ENCODE assay signal across 18 cellular contexts in genomic region chr20:62449951-62450815, GRCh38. TPM values are rescaled to one million over a fixed set of nuclear protein-coding genes. Genes with fewer than 3 reads are reported as not detected.
DNase-seq lines count a peak whose midpoint lies in the region; ATAC-seq and TF ChIP-seq lines count a peak whose summit lies in the region.
"Had no signal": no experiment of that assay in that cellular context is flagged by ENCODE, and none has a peak within 500 bp of the region (broad histone marks: within the 10 kb centered on the region; RNA-seq: fewer than 3 reads in every experiment).

No MANE protein-coding gene starts in this region.

- peaks cover 27% of the 10 kb centered on the region for H3K27me3 Mint-ChIP-seq in chondrocyte (ENCODE audit: low read depth)

- no peaks in the 10 kb centered on the region for H3K9me3 Mint-ChIP-seq in chondrocyte (ENCODE audit: low read depth)
- H3K9me3 Mint-ChIP-seq: activated T-cell treated with anti-CD3 and anti-CD28 coated beads, Interleukin-2, amount 50 U/mL, for 72 hours; CD4-positive, alpha-beta T cell; T-helper 2 cell treated with Interferon-gamma antibody and Interleukin-4, amounts not matched to agents 5 μg/mL and 100 μg/mL, for 36 hours had no signal

- intact Hi-C loops in esophagus muscularis mucosa (cut with DNase I): no loop called here

- H3K27ac Mint-ChIP-seq in chondrocyte (ENCODE audit: unreplicated experiment): no peak overlapping the region
- H3K27ac Mint-ChIP-seq: activated T-cell treated with anti-CD3 and anti-CD28 coated beads, Interleukin-2, amount 50 U/mL, for 72 hours; CD4-positive, alpha-beta T cell; T-helper 2 cell treated with Interferon-gamma antibody and Interleukin-4, amounts not matched to agents 5 μg/mL and 100 μg/mL, for 36 hours had no signal

- 73% methylated on average over 12 of the region's 28 CpGs for WGBS in esophagus muscularis mucosa

- no peaks in the 10 kb centered on the region for H3K36me3 Mint-ChIP-seq in chondrocyte (ENCODE audit: low read depth)

- DNase-seq in GM06990 (ENCODE audit: extremely low read depth, insufficient read length): no peak
- no peak for DNase-seq in LNCaP clone FGC (ENCODE audit: low read depth)
- no peak for DNase-seq in chondrocyte (ENCODE audit: low spot score)
- peak; percentile 26 for DNase-seq in myocyte (ENCODE audit: low read depth)
- no peak for DNase-seq in WERI-Rb-1
- no peak for DNase-seq in esophagus muscularis mucosa (ENCODE audit: extremely low spot score)
- DNase-seq: activated T-cell treated with anti-CD3 and anti-CD28 coated beads, Interleukin-2, amount 50 U/mL, for 72 hours; CD4-positive, alpha-beta T cell; GF-D8; IMR-90; NCI-H1105; stimulated activated CD4-positive, alpha-beta T cell treated with anti-CD3 and anti-CD28 coated beads, Interleukin-1b, Interleukin-23, amount 100 ng/mL, for 48 hours had no signal

- ATAC-seq in HG03135 (IDR thresholded peaks at IDR 0.05; ENCODE audit: unreplicated experiment) (no peak), GM21786 (IDR thresholded peaks at IDR 0.05; ENCODE audit: unreplicated experiment) (no peak)
- ATAC-seq: activated T-cell treated with anti-CD3 and anti-CD28 coated beads, Interleukin-2, amount 50 U/mL, for 72 hours had no signal

- H3K36me3 ChIP-seq in GM06990 (ENCODE audit: control insufficient read depth, insufficient read depth, low read length) (no peaks in the 10 kb centered on the region), WERI-Rb-1 (no peaks in the 10 kb centered on the region), esophagus muscularis mucosa (no peaks in the 10 kb centered on the region)
- H3K36me3 ChIP-seq: tibial nerve had no signal

- no peak for TF ChIP-seq EP300 in esophagus muscularis mucosa (IDR thresholded peaks at IDR 0.05)

- H3K27ac ChIP-seq in WERI-Rb-1 (no peak overlapping the region), esophagus muscularis mucosa (replicated peaks in 1 of 4) (no peak overlapping the region)
- H3K27ac ChIP-seq: tibial nerve had no signal

- H3K4me3 Mint-ChIP-seq in chondrocyte (ENCODE audit: unreplicated experiment): no peak overlapping the region
- H3K4me3 Mint-ChIP-seq: activated T-cell treated with anti-CD3 and anti-CD28 coated beads, Interleukin-2, amount 50 U/mL, for 72 hours; CD4-positive, alpha-beta T cell; T-helper 2 cell treated with Interferon-gamma antibody and Interleukin-4, amounts not matched to agents 5 μg/mL and 100 μg/mL, for 36 hours had no signal

- no peaks in the 10 kb centered on the region for H3K4me1 ChIP-seq in esophagus muscularis mucosa
- H3K4me1 ChIP-seq: tibial nerve had no signal

- H3K27me3 ChIP-seq in GM06990 (replicated peaks; ENCODE audit: control insufficient read depth, insufficient read depth, low read length) (no peaks in the 10 kb centered on the region; the same call in 1 of the 2 replicates), WERI-Rb-1 (ENCODE audit: insufficient read depth, low read depth, severe bottlenecking) (no peaks in the 10 kb centered on the region), esophagus muscularis mucosa (peaks cover 0 to 96% (median 0%) of the 10 kb centered on the region in 4 donors)

- TF ChIP-seq CTCF in GM06990 (IDR thresholded peaks at IDR 0.05; ENCODE audit: insufficient read depth, low read length, poor library complexity, severe bottlenecking): peak; percentile 2
- peak; percentile 37 for TF ChIP-seq CTCF in LNCaP clone FGC (IDR thresholded peaks at IDR 0.05; ENCODE audit: control insufficient read depth, extremely low read depth, insufficient read depth)
- TF ChIP-seq CTCF in chondrocyte (IDR thresholded peaks at IDR 0.05): peak; percentile 35
- TF ChIP-seq CTCF in WERI-Rb-1 (IDR thresholded peaks at IDR 0.05; ENCODE audit: low read depth, low read length): no peak
- TF ChIP-seq CTCF in esophagus muscularis mucosa (IDR thresholded peaks at IDR 0.05): no peak

- no peaks in the 10 kb centered on the region for H3K4me1 Mint-ChIP-seq in chondrocyte (ENCODE audit: low read depth)

- no peak for TF ChIP-seq POLR2A in esophagus muscularis mucosa (IDR thresholded peaks at IDR 0.05; ENCODE audit: low read depth)

- H3K4me3 ChIP-seq in GM06990 (replicated peaks; ENCODE audit: low read depth, low read length) (no peak overlapping the region), LNCaP clone FGC (ENCODE audit: low read depth, low read length) (no peak overlapping the region), WERI-Rb-1 (ENCODE audit: low read depth, low read length) (no peak overlapping the region), esophagus muscularis mucosa (no peak overlapping the region)
- H3K4me3 ChIP-seq: tibial nerve had no signal

- H3K9me3 ChIP-seq in WERI-Rb-1 (ENCODE audit: severe bottlenecking) (no peaks in the 10 kb centered on the region), esophagus muscularis mucosa (no peaks in the 10 kb centered on the region)
- H3K9me3 ChIP-seq: tibial nerve had no signal

RNA-seq across cellular contexts. Expression of gene RBBP8NL, which starts 22.8 kb away (rescaled TPM):
- total RNA-seq in chondrocyte (not detected in 3 replicates), myocyte (0.05 and 0.10 TPM in 2 replicates), esophagus muscularis mucosa (not detected)
- not detected for polyA plus RNA-seq in myocyte (2012)
- total RNA-seq: activated T-cell treated with anti-CD3 and anti-CD28 coated beads, Interleukin-2, amount 50 U/mL, for 72 hours; CD4-positive, alpha-beta T cell; IMR-90; pulmonary artery endothelial cell; tibial nerve had no signal
- polyA plus RNA-seq: IMR-90 had no signal

RNA-seq across cellular contexts. Expression of gene GATA5, which starts 25.6 kb away (rescaled TPM):
- not detected in 3 replicates for total RNA-seq in chondrocyte
- not detected in 2 replicates for total RNA-seq in myocyte
- not detected for polyA plus RNA-seq in myocyte (2012)
- under 1 TPM in 3 of 4 donors, not detected in 1; 0.33 to 0.78 (median 0.46) TPM for total RNA-seq in esophagus muscularis mucosa
- total RNA-seq: activated T-cell treated with anti-CD3 and anti-CD28 coated beads, Interleukin-2, amount 50 U/mL, for 72 hours; CD4-positive, alpha-beta T cell; IMR-90 had no signal
- polyA plus RNA-seq: IMR-90, keratinocyte had no signal

RNA-seq across cellular contexts. Expression of gene CABLES2, which starts 43.1 kb away (rescaled TPM):
- total RNA-seq in chondrocyte (6.4 to 7.8 TPM (median 6.5 TPM) in 3 replicates), myocyte (3.8 and 4.4 TPM in 2 replicates), esophagus muscularis mucosa (1 to 10 TPM; 2.0 to 6.9 (median 4.1) TPM)
- polyA plus RNA-seq in myocyte (2012): 4.1 TPM

Comparison
In these comparisons a context has a peak if more than half of its experiments do, and no peak if none do; other contexts are left out.
1. CTCF ChIP-seq: peak in GM06990 (single experiment), LNCaP clone FGC (single experiment) and chondrocyte (single experiment); none in WERI-Rb-1 (single experiment) and esophagus muscularis mucosa (0 of 3).